ENCODE assay signal across 1 cellular context in genomic region chrX:106726485-106727437, GRCh38.
A peak's percentile ranks its signal among the peaks of the same experiment; 100 is the strongest.
TF ChIP-seq lines count a peak whose summit lies in the region.

Gene RNF128, plus strand, starts transcription at chrX:106726701. Its CDS starts 213 bp downstream, at chrX:106726914.

TF ChIP-seq in HepG2, 621 proteins besides CTCF, POLR2A, EP300 and RAD21 (continued from another document and continues in another):
- TF ChIP-seq, protein P1, sequence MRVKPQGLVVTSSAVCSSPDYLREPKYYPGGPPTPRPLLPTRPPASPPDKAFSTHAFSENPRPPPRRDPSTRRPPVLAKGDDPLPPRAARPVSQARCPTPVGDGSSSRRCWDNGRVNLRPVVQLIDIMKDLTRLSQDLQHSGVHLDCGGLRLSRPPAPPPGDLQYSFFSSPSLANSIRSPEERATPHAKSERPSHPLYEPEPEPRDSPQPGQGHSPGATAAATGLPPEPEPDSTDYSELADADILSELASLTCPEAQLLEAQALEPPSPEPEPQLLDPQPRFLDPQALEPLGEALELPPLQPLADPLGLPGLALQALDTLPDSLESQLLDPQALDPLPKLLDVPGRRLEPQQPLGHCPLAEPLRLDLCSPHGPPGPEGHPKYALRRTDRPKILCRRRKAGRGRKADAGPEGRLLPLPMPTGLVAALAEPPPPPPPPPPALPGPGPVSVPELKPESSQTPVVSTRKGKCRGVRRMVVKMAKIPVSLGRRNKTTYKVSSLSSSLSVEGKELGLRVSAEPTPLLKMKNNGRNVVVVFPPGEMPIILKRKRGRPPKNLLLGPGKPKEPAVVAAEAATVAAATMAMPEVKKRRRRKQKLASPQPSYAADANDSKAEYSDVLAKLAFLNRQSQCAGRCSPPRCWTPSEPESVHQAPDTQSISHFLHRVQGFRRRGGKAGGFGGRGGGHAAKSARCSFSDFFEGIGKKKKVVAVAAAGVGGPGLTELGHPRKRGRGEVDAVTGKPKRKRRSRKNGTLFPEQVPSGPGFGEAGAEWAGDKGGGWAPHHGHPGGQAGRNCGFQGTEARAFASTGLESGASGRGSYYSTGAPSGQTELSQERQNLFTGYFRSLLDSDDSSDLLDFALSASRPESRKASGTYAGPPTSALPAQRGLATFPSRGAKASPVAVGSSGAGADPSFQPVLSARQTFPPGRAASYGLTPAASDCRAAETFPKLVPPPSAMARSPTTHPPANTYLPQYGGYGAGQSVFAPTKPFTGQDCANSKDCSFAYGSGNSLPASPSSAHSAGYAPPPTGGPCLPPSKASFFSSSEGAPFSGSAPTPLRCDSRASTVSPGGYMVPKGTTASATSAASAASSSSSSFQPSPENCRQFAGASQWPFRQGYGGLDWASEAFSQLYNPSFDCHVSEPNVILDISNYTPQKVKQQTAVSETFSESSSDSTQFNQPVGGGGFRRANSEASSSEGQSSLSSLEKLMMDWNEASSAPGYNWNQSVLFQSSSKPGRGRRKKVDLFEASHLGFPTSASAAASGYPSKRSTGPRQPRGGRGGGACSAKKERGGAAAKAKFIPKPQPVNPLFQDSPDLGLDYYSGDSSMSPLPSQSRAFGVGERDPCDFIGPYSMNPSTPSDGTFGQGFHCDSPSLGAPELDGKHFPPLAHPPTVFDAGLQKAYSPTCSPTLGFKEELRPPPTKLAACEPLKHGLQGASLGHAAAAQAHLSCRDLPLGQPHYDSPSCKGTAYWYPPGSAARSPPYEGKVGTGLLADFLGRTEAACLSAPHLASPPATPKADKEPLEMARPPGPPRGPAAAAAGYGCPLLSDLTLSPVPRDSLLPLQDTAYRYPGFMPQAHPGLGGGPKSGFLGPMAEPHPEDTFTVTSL (CRISPR knock-in tag; IDR thresholded peaks at IDR 0.05; ENCODE audit: borderline replicate concordance) = no peak; the same call in 1 of the 2 replicates
- TF ChIP-seq KDM1A (CRISPR knock-in tag; IDR thresholded peaks at IDR 0.05) (no peak), XBP1 (CRISPR knock-in tag; IDR thresholded peaks at IDR 0.05) (no peak), KLF11 (CRISPR knock-in tag; IDR thresholded peaks at IDR 0.05) (no peak), ZC3H13 (CRISPR knock-in tag; IDR thresholded peaks at IDR 0.05) (0 out of 2 replicates have a peak, but pooled peaks have one; percentile 45), FOXA3 (CRISPR knock-in tag; IDR thresholded peaks at IDR 0.05) (0 out of 2 replicates have a peak, but pooled peaks have one; percentile 12), DNMT1 (CRISPR knock-in tag; IDR thresholded peaks at IDR 0.05) (no peak), ZNF747 (CRISPR knock-in tag; IDR thresholded peaks at IDR 0.05; ENCODE audit: borderline replicate concordance) (no peak; the same call in 1 of the 2 replicates), ZNF350 (CRISPR knock-in tag; IDR thresholded peaks at IDR 0.05; ENCODE audit: borderline replicate concordance, low read depth) (peak; percentile 45; the same call in 1 of the 2 replicates), ZNF589 (CRISPR knock-in tag; conservative IDR thresholded peaks at IDR 0.05) (no peak), FOXA1 (IDR thresholded peaks at IDR 0.05) (no peak), FOXA1 (CRISPR knock-in tag; IDR thresholded peaks at IDR 0.05) (0 out of 2 replicates have a peak, but pooled peaks have one; percentile 3), ZSCAN30 (CRISPR knock-in tag; IDR thresholded peaks at IDR 0.05) (no peak), HIVEP1 (CRISPR knock-in tag; IDR thresholded peaks at IDR 0.05) (no peak), BRF2 (CRISPR knock-in tag; IDR thresholded peaks at IDR 0.05) (no peak), KLF12 (CRISPR knock-in tag; IDR thresholded peaks at IDR 0.05; ENCODE audit: borderline replicate concordance) (0 out of 2 replicates have a peak, but pooled peaks have one; percentile 39), EEA1 (CRISPR knock-in tag; IDR thresholded peaks at IDR 0.05; ENCODE audit: borderline replicate concordance) (no peak), ZNF891 (CRISPR knock-in tag; IDR thresholded peaks at IDR 0.05) (no peak), ZBTB7A (CRISPR knock-in tag; IDR thresholded peaks at IDR 0.05) (0 out of 2 replicates have a peak, but pooled peaks have one; percentile 48), SALL2 (CRISPR knock-in tag; IDR thresholded peaks at IDR 0.05) (no peak), ZNF547 (CRISPR knock-in tag; IDR thresholded peaks at IDR 0.05) (no peak), CBX1 (IDR thresholded peaks at IDR 0.05; ENCODE audit: low read depth) (no peak), KDM6A (CRISPR knock-in tag; IDR thresholded peaks at IDR 0.05; ENCODE audit: low read depth) (no peak), REPIN1 (CRISPR knock-in tag; IDR thresholded peaks at IDR 0.05; ENCODE audit: borderline replicate concordance, low read depth) (no peak), ZNF883 (CRISPR knock-in tag; IDR thresholded peaks at IDR 0.05; ENCODE audit: not compliant biosample characterization) (no peak), ELF4 (CRISPR knock-in tag; IDR thresholded peaks at IDR 0.05; ENCODE audit: borderline replicate concordance) (no peak), MXD3 (CRISPR knock-in tag; IDR thresholded peaks at IDR 0.05) (no peak), PAXIP1 (CRISPR knock-in tag; conservative IDR thresholded peaks at IDR 0.05) (no peak; the same call in 1 of the 2 replicates), CHD2 (IDR thresholded peaks at IDR 0.05; ENCODE audit: low read depth, low read length) (no peak), NAIF1 (CRISPR knock-in tag; IDR thresholded peaks at IDR 0.05; ENCODE audit: borderline replicate concordance) (no peak; the same call in 1 of the 2 replicates), ZNF3 (CRISPR knock-in tag; IDR thresholded peaks at IDR 0.05) (no peak), CENPT (CRISPR knock-in tag; IDR thresholded peaks at IDR 0.05; ENCODE audit: low read depth) (no peak), ZNF788 (CRISPR knock-in tag; IDR thresholded peaks at IDR 0.05; ENCODE audit: borderline replicate concordance) (0 out of 2 replicates have a peak, but pooled peaks have one; percentile 17), MTF2 (CRISPR knock-in tag; IDR thresholded peaks at IDR 0.05; ENCODE audit: borderline replicate concordance) (no peak), ZBTB37 (CRISPR knock-in tag; IDR thresholded peaks at IDR 0.05) (no peak)
- TF ChIP-seq, protein P2, sequence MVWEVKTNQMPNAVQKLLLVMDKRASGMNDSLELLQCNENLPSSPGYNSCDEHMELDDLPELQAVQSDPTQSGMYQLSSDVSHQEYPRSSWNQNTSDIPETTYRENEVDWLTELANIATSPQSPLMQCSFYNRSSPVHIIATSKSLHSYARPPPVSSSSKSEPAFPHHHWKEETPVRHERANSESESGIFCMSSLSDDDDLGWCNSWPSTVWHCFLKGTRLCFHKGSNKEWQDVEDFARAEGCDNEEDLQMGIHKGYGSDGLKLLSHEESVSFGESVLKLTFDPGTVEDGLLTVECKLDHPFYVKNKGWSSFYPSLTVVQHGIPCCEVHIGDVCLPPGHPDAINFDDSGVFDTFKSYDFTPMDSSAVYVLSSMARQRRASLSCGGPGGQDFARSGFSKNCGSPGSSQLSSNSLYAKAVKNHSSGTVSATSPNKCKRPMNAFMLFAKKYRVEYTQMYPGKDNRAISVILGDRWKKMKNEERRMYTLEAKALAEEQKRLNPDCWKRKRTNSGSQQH (CRISPR knock-in tag; IDR thresholded peaks at IDR 0.05; ENCODE audit: low read depth) = no peak
- TF ChIP-seq, protein P3, sequence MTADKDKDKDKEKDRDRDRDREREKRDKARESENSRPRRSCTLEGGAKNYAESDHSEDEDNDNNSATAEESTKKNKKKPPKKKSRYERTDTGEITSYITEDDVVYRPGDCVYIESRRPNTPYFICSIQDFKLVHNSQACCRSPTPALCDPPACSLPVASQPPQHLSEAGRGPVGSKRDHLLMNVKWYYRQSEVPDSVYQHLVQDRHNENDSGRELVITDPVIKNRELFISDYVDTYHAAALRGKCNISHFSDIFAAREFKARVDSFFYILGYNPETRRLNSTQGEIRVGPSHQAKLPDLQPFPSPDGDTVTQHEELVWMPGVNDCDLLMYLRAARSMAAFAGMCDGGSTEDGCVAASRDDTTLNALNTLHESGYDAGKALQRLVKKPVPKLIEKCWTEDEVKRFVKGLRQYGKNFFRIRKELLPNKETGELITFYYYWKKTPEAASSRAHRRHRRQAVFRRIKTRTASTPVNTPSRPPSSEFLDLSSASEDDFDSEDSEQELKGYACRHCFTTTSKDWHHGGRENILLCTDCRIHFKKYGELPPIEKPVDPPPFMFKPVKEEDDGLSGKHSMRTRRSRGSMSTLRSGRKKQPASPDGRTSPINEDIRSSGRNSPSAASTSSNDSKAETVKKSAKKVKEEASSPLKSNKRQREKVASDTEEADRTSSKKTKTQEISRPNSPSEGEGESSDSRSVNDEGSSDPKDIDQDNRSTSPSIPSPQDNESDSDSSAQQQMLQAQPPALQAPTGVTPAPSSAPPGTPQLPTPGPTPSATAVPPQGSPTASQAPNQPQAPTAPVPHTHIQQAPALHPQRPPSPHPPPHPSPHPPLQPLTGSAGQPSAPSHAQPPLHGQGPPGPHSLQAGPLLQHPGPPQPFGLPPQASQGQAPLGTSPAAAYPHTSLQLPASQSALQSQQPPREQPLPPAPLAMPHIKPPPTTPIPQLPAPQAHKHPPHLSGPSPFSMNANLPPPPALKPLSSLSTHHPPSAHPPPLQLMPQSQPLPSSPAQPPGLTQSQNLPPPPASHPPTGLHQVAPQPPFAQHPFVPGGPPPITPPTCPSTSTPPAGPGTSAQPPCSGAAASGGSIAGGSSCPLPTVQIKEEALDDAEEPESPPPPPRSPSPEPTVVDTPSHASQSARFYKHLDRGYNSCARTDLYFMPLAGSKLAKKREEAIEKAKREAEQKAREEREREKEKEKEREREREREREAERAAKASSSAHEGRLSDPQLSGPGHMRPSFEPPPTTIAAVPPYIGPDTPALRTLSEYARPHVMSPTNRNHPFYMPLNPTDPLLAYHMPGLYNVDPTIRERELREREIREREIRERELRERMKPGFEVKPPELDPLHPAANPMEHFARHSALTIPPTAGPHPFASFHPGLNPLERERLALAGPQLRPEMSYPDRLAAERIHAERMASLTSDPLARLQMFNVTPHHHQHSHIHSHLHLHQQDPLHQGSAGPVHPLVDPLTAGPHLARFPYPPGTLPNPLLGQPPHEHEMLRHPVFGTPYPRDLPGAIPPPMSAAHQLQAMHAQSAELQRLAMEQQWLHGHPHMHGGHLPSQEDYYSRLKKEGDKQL (CRISPR knock-in tag; IDR thresholded peaks at IDR 0.05; ENCODE audit: low read depth) = no peak
- TF ChIP-seq, protein P4, sequence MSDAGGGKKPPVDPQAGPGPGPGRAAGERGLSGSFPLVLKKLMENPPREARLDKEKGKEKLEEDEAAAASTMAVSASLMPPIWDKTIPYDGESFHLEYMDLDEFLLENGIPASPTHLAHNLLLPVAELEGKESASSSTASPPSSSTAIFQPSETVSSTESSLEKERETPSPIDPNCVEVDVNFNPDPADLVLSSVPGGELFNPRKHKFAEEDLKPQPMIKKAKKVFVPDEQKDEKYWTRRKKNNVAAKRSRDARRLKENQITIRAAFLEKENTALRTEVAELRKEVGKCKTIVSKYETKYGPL (CRISPR knock-in tag; IDR thresholded peaks at IDR 0.05) = no peak
